ENCODE assay signal across 8 cellular contexts in genomic region chr7:129664029-129665012, GRCh38. TPM values are rescaled to one million over a fixed set of nuclear protein-coding genes. Genes with fewer than 3 reads are reported as not detected.
DNase-seq lines count a peak whose midpoint lies in the region; ATAC-seq and TF ChIP-seq lines count a peak whose summit lies in the region.

No MANE protein-coding gene starts in this region.

- peaks cover 0 to 15% (median 4%) of the 10 kb centered on the region in 3 donors for H3K9me3 ChIP-seq in esophagus squamous epithelium
- H3K9me3 ChIP-seq in prostate gland = no peaks in the 10 kb centered on the region

- H3K27ac Mint-ChIP-seq in effector memory CD8-positive, alpha-beta T cell = peak overlapping the region in 1 of 2 donors; percentile 42

- no peaks in the 10 kb centered on the region for H3K27me3 ChIP-seq in esophagus squamous epithelium
- H3K27me3 ChIP-seq in prostate gland (replicated peaks; ENCODE audit: insufficient read depth) = no peaks in the 10 kb centered on the region

- WGBS in esophagus squamous epithelium, 2 donors = 28 to 68% methylated on average over 3 to 5 of the region's 5 CpGs
- WGBS in prostate gland = 73% methylated on average over 5 of the region's 5 CpGs

- no peak overlapping the region for H3K27ac ChIP-seq in esophagus squamous epithelium
- no peak overlapping the region for H3K27ac ChIP-seq in prostate gland

- H3K4me3 Mint-ChIP-seq in effector memory CD8-positive, alpha-beta T cell = no peak overlapping the region

- ATAC-seq in GM21515 (IDR thresholded peaks at IDR 0.05; ENCODE audit: unreplicated experiment) = no peak
- no peak for ATAC-seq in effector memory CD8-positive, alpha-beta T cell (replicated peaks)

- H3K36me3 Mint-ChIP-seq in effector memory CD8-positive, alpha-beta T cell (ENCODE audit: insufficient read depth) = peaks cover 26% of the 10 kb centered on the region

- H3K4me1 ChIP-seq in esophagus squamous epithelium (no peaks in the 10 kb centered on the region), prostate gland (replicated peaks) (no peaks in the 10 kb centered on the region)

- no peaks in the 10 kb centered on the region for H3K27me3 Mint-ChIP-seq in effector memory CD8-positive, alpha-beta T cell

- DNase-seq in GM03348 (ENCODE audit: low spot score) = peak; percentile 75
- DNase-seq in M059J (ENCODE audit: low read depth) = peak; percentile 81
- peak; percentile 13 for DNase-seq in SHP77 treated with DMSO at 0.1 percent for 48 hours (lab: John Stamatoyannopoulos, UW)
- no peak for DNase-seq in esophagus squamous epithelium (lab: John Stamatoyannopoulos, UW)
- DNase-seq in prostate gland (ENCODE audit: low spot score) = no peak
- no peak for DNase-seq in effector memory CD8-positive, alpha-beta T cell
- no peak for DNase-seq in occipital lobe (lab: John Stamatoyannopoulos, UW)

- TF ChIP-seq POLR2A in esophagus squamous epithelium (IDR thresholded peaks at IDR 0.05) (no peak), prostate gland (IDR thresholded peaks at IDR 0.05) (no peak)

- peak in 5 of 6 experiments; percentile 20 to 60 (median 40) for TF ChIP-seq CTCF in esophagus squamous epithelium (IDR thresholded peaks at IDR 0.05)
- peak; percentile 11 to 72 (median 53) for TF ChIP-seq CTCF in prostate gland (IDR thresholded peaks at IDR 0.05)

- H3K4me3 ChIP-seq in esophagus squamous epithelium = no peak overlapping the region
- no peak overlapping the region for H3K4me3 ChIP-seq in prostate gland

- H3K9me3 Mint-ChIP-seq in effector memory CD8-positive, alpha-beta T cell = peaks cover 6 to 10% of the 10 kb centered on the region in 2 donors

- intact Hi-C loops in esophagus squamous epithelium (cut with DNase I) = loop anchor here (10.0 kb wide), 2 partner anchors 160 to 350 kb away; no protein-coding TSS in a partner anchor
- intact Hi-C loops in prostate gland (cut with DNase I) = loop anchor here (10.0 kb wide), 1 partner anchor 160 kb away; no protein-coding TSS in a partner anchor

- H3K4me1 Mint-ChIP-seq in effector memory CD8-positive, alpha-beta T cell (ENCODE audit: low read depth in 2 of 2) = peaks cover 2 to 21% of the 10 kb centered on the region in 2 donors

- H3K36me3 ChIP-seq in esophagus squamous epithelium (peaks cover 0 to 45% (median 8%) of the 10 kb centered on the region in 3 donors), prostate gland (no peaks in the 10 kb centered on the region)

RNA-seq across cellular contexts. Expression of gene NRF1, which starts 52.8 kb away (rescaled TPM):
- total RNA-seq in M059J (2014; rRNA removed; shearing (Covaris generic)) = 13.3 and 20.2 TPM in 2 replicates
- total RNA-seq in esophagus squamous epithelium = 10 to 100 TPM; 10.0 to 18.3 (median 13.3) TPM
- total RNA-seq in prostate gland = 10 to 100 TPM; 22.3 to 27.0 TPM
- total RNA-seq in occipital lobe = 16.1 TPM

Comparison
In these comparisons a context has a peak if more than half of its experiments do, and no peak if none do; other contexts are left out.
1. DNase-seq: peak in GM03348 (single experiment), M059J (single experiment) and SHP77 treated with DMSO at 0.1 percent for 48 hours (single experiment); none in esophagus squamous epithelium (single experiment), prostate gland (single experiment), effector memory CD8-positive, alpha-beta T cell (0 of 3) and occipital lobe (single experiment).